In genomic region chr11:120060512-120060911, GRCh38 we compare ENCODE assay signal across 19 cellular contexts.
"Had no signal": no experiment of that assay in that cellular context is flagged by ENCODE, and none has a peak within 500 bp of the region (broad histone marks: within the 10 kb centered on the region; RNA-seq: fewer than 3 reads in every experiment).

No MANE protein-coding gene starts in this region.

- H3K27ac ChIP-seq: dorsolateral prefrontal cortex, esophagus squamous epithelium, left ventricle myocardium inferior, lower lobe of right lung, right atrium auricular region, sigmoid colon, skin epidermis, stomach, upper lobe of left lung, uterus had no signal

- H3K36me3 ChIP-seq: esophagus squamous epithelium, left ventricle myocardium inferior, lower lobe of right lung, right atrium auricular region, sigmoid colon, stomach, upper lobe of left lung, uterus had no signal

- H3K4me3 ChIP-seq: dorsolateral prefrontal cortex, esophagus squamous epithelium, left ventricle myocardium inferior, lower lobe of right lung, right atrium auricular region, sigmoid colon, skin epidermis, stomach, upper lobe of left lung, uterus had no signal

- H3K4me1 ChIP-seq: left ventricle myocardium inferior, lower lobe of right lung had no signal

- ATAC-seq: lower lobe of right lung; naive thymus-derived CD8-positive, alpha-beta T cell had no signal

- DNase-seq: cortex of kidney; dorsolateral prefrontal cortex; effector CD8-positive, alpha-beta T cell; esophagus squamous epithelium; immature natural killer cell; left ventricle myocardium inferior; lower lobe of right lung; mesenchymal stem cell; naive thymus-derived CD8-positive, alpha-beta T cell; posterior cingulate gyrus; sigmoid colon; stimulated activated CD4-positive, alpha-beta T cell treated with anti-CD3 and anti-CD28 coated beads, Interleukin-12 subunit alpha, Interleukin-12 subunit beta, amount 100 ng/mL, for 4 hours; stimulated activated naive CD4-positive, alpha-beta T cell; stomach; substantia nigra; upper lobe of left lung; uterus had no signal

- H3K27me3 ChIP-seq: dorsolateral prefrontal cortex, right atrium auricular region, upper lobe of left lung, uterus had no signal

- H3K9me3 ChIP-seq: esophagus squamous epithelium, left ventricle myocardium inferior, lower lobe of right lung, right atrium auricular region, sigmoid colon, stomach, upper lobe of left lung, uterus had no signal
